15 cellular contexts compared by ENCODE assay signal in the genomic region with DNA sequence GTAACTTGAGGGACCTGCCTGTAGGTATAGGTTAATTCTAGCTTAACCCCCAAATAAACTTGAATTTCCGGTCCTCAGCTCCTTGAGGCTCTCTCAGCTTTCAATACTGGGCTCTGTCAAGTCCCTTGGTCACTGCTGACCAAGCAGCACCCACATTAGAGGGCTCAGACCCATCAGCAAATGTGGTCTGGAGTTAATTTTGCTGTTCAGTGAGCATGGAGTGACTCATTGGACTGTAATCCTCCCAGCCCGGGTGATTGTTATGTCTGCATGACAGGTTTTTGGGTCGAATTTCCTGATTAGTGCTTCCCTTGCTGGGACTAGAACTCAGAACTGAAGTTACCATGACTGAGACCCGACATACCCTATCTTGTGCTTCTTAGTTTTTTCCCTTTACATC.
DNase-seq lines count a peak whose midpoint lies in the region; FAIRE-seq and TF ChIP-seq lines count a peak whose summit lies in the region.
"Had no signal": no experiment of that assay in that cellular context is flagged by ENCODE, and none has a peak within 500 bp of the region (broad histone marks: within the 10 kb centered on the region; RNA-seq: fewer than 3 reads in every experiment).

No MANE protein-coding gene starts in this region.

- H4K20me1 ChIP-seq in keratinocyte (ENCODE audit: control insufficient read depth, extremely low read depth, insufficient read depth, low read length) = no peaks in the 10 kb centered on the region

- peak; percentile 26 for FAIRE-seq in keratinocyte (lab: Jason Lieb, UNC)
- FAIRE-seq: G401.6 had no signal

- H3K4me3 ChIP-seq in brain microvascular endothelial cell (ENCODE audit: low read depth, low read length) = no peak overlapping the region
- no peak overlapping the region for H3K4me3 ChIP-seq in keratinocyte (ENCODE audit: control insufficient read depth in 2 of 3, extremely low read depth in 1 of 3, insufficient read depth in 2 of 3, low read depth in 1 of 3, low read length in 3 of 3)
- no peak overlapping the region for H3K4me3 ChIP-seq in right atrium auricular region
- H3K4me3 ChIP-seq: SK-N-MC had no signal

- H3K36me3 ChIP-seq in brain microvascular endothelial cell (replicated peaks) (no peaks in the 10 kb centered on the region), keratinocyte (ENCODE audit: control insufficient read depth in 2 of 2, extremely low read depth in 1 of 2, insufficient read depth in 2 of 2, low read length in 2 of 2) (no peaks in the 10 kb centered on the region), right atrium auricular region (no peaks in the 10 kb centered on the region)
- H3K36me3 ChIP-seq: BE2C had no signal

- no peak overlapping the region for H2AFZ ChIP-seq in keratinocyte (ENCODE audit: control insufficient read depth, low read length)

- H3K9me3 ChIP-seq in keratinocyte (ENCODE audit: control insufficient read depth, low read depth, low read length) = no peaks in the 10 kb centered on the region
- H3K9me3 ChIP-seq in right atrium auricular region = peaks cover 0 to 10% of the 10 kb centered on the region in 2 donors
- H3K9me3 ChIP-seq: BE2C had no signal

- in situ Hi-C loops in brain microvascular endothelial cell (cut with HindIII; ENCODE audit: low pct_ligation_motif_present, low sequenced_read_pairs) = no loop called here

- DNase-seq in AG09319 (ENCODE audit: extremely low read depth, low read depth) = peak; percentile 37
- DNase-seq in HT1080 (ENCODE audit: low read depth) = peak; percentile 78
- DNase-seq in brain microvascular endothelial cell = peak; percentile 64
- DNase-seq in keratinocyte (ENCODE audit: low read depth, low spot score) = no peak
- no peak for DNase-seq in right atrium auricular region (ENCODE audit: low spot score)
- DNase-seq in GF-D8 (lab: John Stamatoyannopoulos, UW) = no peak
- no peak for DNase-seq in posterior vena cava (ENCODE audit: low spot score)
- DNase-seq in SIG-M5 (lab: John Stamatoyannopoulos, UW) = no peak
- DNase-seq: activated naive CD8-positive, alpha-beta T cell treated with anti-CD3 and anti-CD28 coated beads, Interleukin-2, amount 50 U/mL, for 24 hours; BE2C; NCI-H2081; stimulated activated CD4-positive, alpha-beta T cell treated with anti-CD3 and anti-CD28 coated beads, Interleukin-1b, Interleukin-23, amount 100 ng/mL, for 48 hours had no signal

- H3K9me1 ChIP-seq in keratinocyte (ENCODE audit: control insufficient read depth, extremely low read depth, insufficient read depth, low read length) = no peaks in the 10 kb centered on the region

- intact Hi-C loops in posterior vena cava (cut with DNase I) = no loop called here

- H3K79me2 ChIP-seq in keratinocyte (ENCODE audit: control insufficient read depth, insufficient read depth, low read length) = no peaks in the 10 kb centered on the region

- no peak overlapping the region for H3K27ac ChIP-seq in brain microvascular endothelial cell
- no peak overlapping the region for H3K27ac ChIP-seq in keratinocyte (ENCODE audit: control insufficient read depth, insufficient read depth, low read length)
- H3K27ac ChIP-seq in right atrium auricular region = no peak overlapping the region
- H3K27ac ChIP-seq: KMS-11, SK-N-MC had no signal

- dilution Hi-C loops in keratinocyte (cut with MboI; ENCODE audit: extremely low pct_ligation_motif_present, low sequenced_read_pairs) = no loop called here

- no peak overlapping the region for H3K4me2 ChIP-seq in keratinocyte (ENCODE audit: control insufficient read depth, extremely low read depth, insufficient read depth, low read depth, low read length)
- H3K4me2 ChIP-seq: KMS-11 had no signal

- TF ChIP-seq CTCF in AG09319 (IDR thresholded peaks at IDR 0.05; ENCODE audit: low read depth, low read length) (no peak), brain microvascular endothelial cell (IDR thresholded peaks at IDR 0.05; ENCODE audit: low read depth, low read length, missing control alignments) (no peak), keratinocyte (optimal IDR thresholded peaks at IDR 0.05 in 1 of 3, IDR thresholded peaks at IDR 0.05 in 1 of 3, conservative IDR thresholded peaks at IDR 0.05 in 1 of 3; ENCODE audit: extremely low read depth in 1 of 3, insufficient read depth in 2 of 3, low read length in 3 of 3) (no peak), right atrium auricular region (IDR thresholded peaks at IDR 0.05) (no peak)

- H3K27me3 ChIP-seq in brain microvascular endothelial cell (replicated peaks) (no peaks in the 10 kb centered on the region), keratinocyte (ENCODE audit: control insufficient read depth, extremely low read depth, insufficient read depth, low read length) (peaks cover 4% of the 10 kb centered on the region), right atrium auricular region (no peaks in the 10 kb centered on the region)
- H3K27me3 ChIP-seq: BE2C had no signal

- H3K4me1 ChIP-seq in keratinocyte (ENCODE audit: control insufficient read depth, extremely low read depth, insufficient read depth, low read length) (peaks cover 6% of the 10 kb centered on the region), right atrium auricular region (no peaks in the 10 kb centered on the region)
- H3K4me1 ChIP-seq: BE2C had no signal

- no peak overlapping the region for H3K9ac ChIP-seq in keratinocyte (ENCODE audit: control insufficient read depth, extremely low read depth, insufficient read depth, low read length)
- H3K9ac ChIP-seq: KMS-11 had no signal

Comparison
In these comparisons a context has a peak if more than half of its experiments do, and no peak if none do; other contexts are left out.
1. DNase-seq: peak in AG09319 (single experiment), HT1080 (single experiment) and brain microvascular endothelial cell (single experiment); none in keratinocyte (single experiment), right atrium auricular region (single experiment), GF-D8 (single experiment), posterior vena cava (single experiment) and SIG-M5 (single experiment).